9 cellular contexts compared by ENCODE assay signal in genomic region chr5:88888799-88889164, GRCh38. TPM values are rescaled to one million over a fixed set of nuclear protein-coding genes. Genes with fewer than 3 reads are reported as not detected.
DNase-seq lines count a peak whose midpoint lies in the region; ATAC-seq, FAIRE-seq and TF ChIP-seq lines count a peak whose summit lies in the region.
"Had no signal": no experiment of that assay in that cellular context is flagged by ENCODE, and none has a peak within 500 bp of the region (broad histone marks: within the 10 kb centered on the region; RNA-seq: fewer than 3 reads in every experiment).

No MANE protein-coding gene starts in this region.

- H4K20me1 ChIP-seq in BLaER1, result no peaks in the 10 kb centered on the region

- peak overlapping the region; percentile 82 for H3K9ac ChIP-seq in BLaER1

- peaks cover 21% of the 10 kb centered on the region for H3K4me1 Mint-ChIP-seq in dendritic cell treated with granulocyte-macrophage colony-stimulating factor and Interleukin-4, amounts not matched to agents 40 ng/mL and 50 ng/mL, for 4 days (ENCODE audit: low read depth)
- peaks cover 26% of the 10 kb centered on the region for H3K4me1 Mint-ChIP-seq in neural crest cell

- peaks cover 56% of the 10 kb centered on the region for H3K4me1 ChIP-seq in BLaER1

- H3K36me3 Mint-ChIP-seq in dendritic cell treated with granulocyte-macrophage colony-stimulating factor and Interleukin-4, amounts not matched to agents 40 ng/mL and 50 ng/mL, for 4 days (ENCODE audit: low read depth), result peaks cover 15% of the 10 kb centered on the region
- H3K36me3 Mint-ChIP-seq in neural crest cell (ENCODE audit: low read depth), result no peaks in the 10 kb centered on the region

- peak overlapping the region; percentile 73 for H3K4me3 ChIP-seq in BLaER1

- no peak for TF ChIP-seq CTCF in neural crest cell (conservative IDR thresholded peaks at IDR 0.05)
- TF ChIP-seq CTCF in D721Med (IDR thresholded peaks at IDR 0.05; ENCODE audit: insufficient read depth, missing control alignments), result no peak

- peak overlapping the region; percentile 82 for H3K4me2 ChIP-seq in BLaER1

- H3K27me3 ChIP-seq in BLaER1, result no peaks in the 10 kb centered on the region

- peak overlapping the region; percentile 90 for H3K4me3 Mint-ChIP-seq in dendritic cell treated with granulocyte-macrophage colony-stimulating factor and Interleukin-4, amounts not matched to agents 40 ng/mL and 50 ng/mL, for 4 days
- H3K4me3 Mint-ChIP-seq in neural crest cell, result peak overlapping the region; percentile 89

- intact Hi-C loops in dendritic cell treated with granulocyte-macrophage colony-stimulating factor and Interleukin-4, amounts not matched to agents 40 ng/mL and 50 ng/mL, for 4 days (cut with micrococcal nuclease), result loop anchor here (5.0 to 10.0 kb wide), 3 partner anchors 124 to 1636 kb away; partner anchors contain the start of gene LYSMD3

- peak overlapping the region; percentile 93 for H3K27ac ChIP-seq in BLaER1

- peaks cover 6% of the 10 kb centered on the region for H3K27me3 Mint-ChIP-seq in dendritic cell treated with granulocyte-macrophage colony-stimulating factor and Interleukin-4, amounts not matched to agents 40 ng/mL and 50 ng/mL, for 4 days
- H3K27me3 Mint-ChIP-seq in neural crest cell (ENCODE audit: low read depth), result peaks cover 56% of the 10 kb centered on the region

- FAIRE-seq in D721Med (lab: Jason Lieb, UNC), result no peak
- FAIRE-seq: G401.6 had no signal

- ATAC-seq in HG02588 (IDR thresholded peaks at IDR 0.05; ENCODE audit: unreplicated experiment) (peak; percentile 7), GM19463 (IDR thresholded peaks at IDR 0.05; ENCODE audit: unreplicated experiment) (no peak), HG03095 (IDR thresholded peaks at IDR 0.05; ENCODE audit: unreplicated experiment) (no peak)

- no peaks in the 10 kb centered on the region for H3K36me3 ChIP-seq in BLaER1

- H3K9me3 ChIP-seq in BLaER1, result no peaks in the 10 kb centered on the region

- H3K9me3 Mint-ChIP-seq in dendritic cell treated with granulocyte-macrophage colony-stimulating factor and Interleukin-4, amounts not matched to agents 40 ng/mL and 50 ng/mL, for 4 days, result no peaks in the 10 kb centered on the region
- H3K9me3 Mint-ChIP-seq in neural crest cell, result no peaks in the 10 kb centered on the region

- DNase-seq in neural crest cell (ENCODE audit: low read depth, low spot score), result no peak
- no peak for DNase-seq in D721Med (ENCODE audit: insufficient read length, low spot score)
- DNase-seq in retina, result no peak

- H3K27ac Mint-ChIP-seq in dendritic cell treated with granulocyte-macrophage colony-stimulating factor and Interleukin-4, amounts not matched to agents 40 ng/mL and 50 ng/mL, for 4 days, result peak overlapping the region; percentile 86
- H3K27ac Mint-ChIP-seq in neural crest cell (ENCODE audit: unreplicated experiment), result peak overlapping the region; percentile 70

RNA-seq across cellular contexts. Expression of gene MEF2C, which starts 5.8 kb away (rescaled TPM):
- 46.0 and 56.2 TPM in 2 replicates for total RNA-seq in neural crest cell
